ENCODE assay signal across 18 cellular contexts in the genomic region with DNA sequence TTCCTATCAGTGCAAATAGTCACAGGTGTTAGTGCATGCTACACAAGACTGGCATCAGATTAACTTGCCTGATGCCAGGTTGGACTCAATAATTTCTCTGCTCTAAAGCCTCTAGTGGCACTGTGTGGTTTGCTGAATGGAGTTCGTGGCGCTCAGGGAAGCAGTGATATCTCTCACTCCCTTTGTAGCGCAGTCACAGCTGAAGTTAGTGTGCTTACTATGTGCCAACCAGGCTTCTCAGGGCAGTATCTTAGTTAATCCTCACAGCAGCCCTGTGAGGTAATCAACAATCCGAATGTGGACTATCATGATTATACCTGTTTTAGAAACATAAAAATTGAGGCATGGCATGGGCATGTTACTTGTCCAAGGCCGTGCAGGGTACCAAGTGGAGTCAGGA.
DNase-seq lines count a peak whose midpoint lies in the region; ATAC-seq and TF ChIP-seq lines count a peak whose summit lies in the region.
"Had no signal": no experiment of that assay in that cellular context is flagged by ENCODE, and none has a peak within 500 bp of the region (broad histone marks: within the 10 kb centered on the region; RNA-seq: fewer than 3 reads in every experiment).

No MANE protein-coding gene starts in this region.

- no peaks in the 10 kb centered on the region for H3K27me3 ChIP-seq in right cardiac atrium (ENCODE audit: control insufficient read depth, insufficient read depth)
- H3K27me3 ChIP-seq in psoas muscle (ENCODE audit: insufficient read depth in 3 of 3, low read length in 2 of 3) = no peaks in the 10 kb centered on the region
- H3K27me3 ChIP-seq: BE2C had no signal

- WGBS in right cardiac atrium = 89% methylated on average over 5 of the region's 5 CpGs
- WGBS in psoas muscle, 3 donors = 85 to 93% (median 90%) methylated on average over 5 of the region's 5 CpGs

- ATAC-seq in left ventricle myocardium superior = peak; percentile 8
- no peak for ATAC-seq in right cardiac atrium
- ATAC-seq in esophagus mucosa = peak; percentile 4
- peak in 3 of 4 donors; percentile 16 to 29 (median 27) for ATAC-seq in psoas muscle
- ATAC-seq: GM12878 had no signal

- H3K4me3 ChIP-seq in right cardiac atrium (ENCODE audit: low read length) (no peak overlapping the region), psoas muscle (no peak overlapping the region)
- H3K4me3 ChIP-seq: GM12878, HAP-1 had no signal

- TF ChIP-seq CTCF in psoas muscle (IDR thresholded peaks at IDR 0.05) = no peak

- H3K27ac ChIP-seq in right cardiac atrium (ENCODE audit: low read length) = no peak overlapping the region
- H3K27ac ChIP-seq in psoas muscle = no peak overlapping the region

- DNase-seq in left ventricle myocardium superior (no peak), right cardiac atrium (no peak), psoas muscle (no peak), NCI-H1694 treated with DMSO at 0.1 percent for 48 hours (lab: John Stamatoyannopoulos, UW) (no peak), NCI-H1105 treated with DMSO at 0.1 percent for 48 hours (lab: John Stamatoyannopoulos, UW) (no peak)
- DNase-seq: ACHN; BE2C; C1 segment of cervical spinal cord; CD4-positive, CD25-positive, alpha-beta regulatory T cell; CD8-positive, alpha-beta memory T cell; COR-L47; DMS 273 treated with DMSO at 0.1 percent for 48 hours; DMS53; DND-41; EL had no signal

- peaks cover 5 to 51% of the 10 kb centered on the region in 2 donors for H3K36me3 ChIP-seq in psoas muscle (ENCODE audit: insufficient read depth in 1 of 2, low read depth in 1 of 2)
- H3K36me3 ChIP-seq: BE2C, HAP-1 had no signal

- intact Hi-C loops in left ventricle myocardium superior (cut with micrococcal nuclease) = no loop called here
- intact Hi-C loops in right cardiac atrium (cut with DNase I) = no loop called here
- intact Hi-C loops in psoas muscle (cut with DNase I) = no loop called here

- H3K9me3 ChIP-seq in right cardiac atrium (ENCODE audit: control insufficient read depth, low read length) (no peaks in the 10 kb centered on the region), psoas muscle (no peaks in the 10 kb centered on the region)
- H3K9me3 ChIP-seq: BE2C, HAP-1 had no signal

- H3K4me1 ChIP-seq in right cardiac atrium (ENCODE audit: control insufficient read depth, insufficient read depth, low read length) (no peaks in the 10 kb centered on the region), psoas muscle (peaks cover 5% of the 10 kb centered on the region)
- H3K4me1 ChIP-seq: BE2C had no signal

Comparison
In these comparisons a context has a peak if more than half of its experiments do, and no peak if none do; other contexts are left out.
1. ATAC-seq: peak in left ventricle myocardium superior (single experiment), esophagus mucosa (single experiment) and psoas muscle (3 of 4); none in right cardiac atrium (0 of 2).